In the genomic region with DNA sequence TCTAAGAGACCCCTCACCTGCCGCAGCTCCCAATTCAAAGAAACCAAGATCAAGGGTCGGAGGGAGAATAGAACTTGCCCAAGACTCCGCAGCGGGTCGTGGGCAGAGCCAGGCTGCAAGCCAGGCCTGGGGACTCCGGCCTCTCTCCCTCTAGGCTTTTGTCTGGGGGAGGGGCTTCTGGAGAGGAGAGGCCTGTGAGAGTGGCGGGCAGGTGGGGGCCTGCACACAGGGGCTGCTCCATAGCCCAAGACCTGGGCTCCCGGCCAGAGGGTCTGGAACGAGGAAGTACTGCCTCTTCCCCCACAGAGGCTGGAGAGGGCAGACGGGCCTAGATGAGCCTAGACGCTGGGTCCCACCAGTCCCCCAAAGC, we compare ENCODE assay signal across 1 cellular context.
TF ChIP-seq lines count a peak whose summit lies in the region.

No MANE protein-coding gene starts in this region.

TF ChIP-seq in K562, 482 proteins besides CTCF, POLR2A, EP300 and RAD21:
- TF ChIP-seq U2AF2 (optimal IDR thresholded peaks at IDR 0.05; ENCODE audit: low read depth, low read length) (no peak), ZNF639 (CRISPR knock-in tag; conservative IDR thresholded peaks at IDR 0.05 in 1 of 2, IDR thresholded peaks at IDR 0.05 in 1 of 2) (0 out of 4 replicates have a peak, but pooled peaks of 1 of the 2 experiments have one; percentile 43), PATZ1 (CRISPR knock-in tag; IDR thresholded peaks at IDR 0.05; ENCODE audit: borderline replicate concordance) (no peak), GABPB2 (CRISPR knock-in tag; conservative IDR thresholded peaks at IDR 0.05) (no peak), NFIX (CRISPR knock-in tag; IDR thresholded peaks at IDR 0.05; ENCODE audit: low read depth) (no peak), POLR2G (IDR thresholded peaks at IDR 0.05; ENCODE audit: low read depth, low read length) (peak; percentile 55; the same call in 1 of the 2 replicates), SIRT6 (IDR thresholded peaks at IDR 0.05; ENCODE audit: low read depth, low read length) (no peak), LEF1 (IDR thresholded peaks at IDR 0.05) (no peak), KLF1 (tag; IDR thresholded peaks at IDR 0.05) (no peak), SMC3 (conservative IDR thresholded peaks at IDR 0.05; ENCODE audit: insufficient read depth, low read depth, low read length) (no peak), YY1 (IDR thresholded peaks at IDR 0.05; ENCODE audit: borderline replicate concordance in 1 of 3, control insufficient read depth in 1 of 3, extremely low read depth in 1 of 3, insufficient read depth in 3 of 3, insufficient read length in 1 of 3, insufficient replicate concordance in 2 of 3, low read depth in 1 of 3, low read length in 2 of 3) (no peak), POLR3G (IDR thresholded peaks at IDR 0.05; ENCODE audit: extremely low read depth, insufficient read length, insufficient replicate concordance) (no peak), HDAC2 (IDR thresholded peaks at IDR 0.05) (no peak), ARNT (IDR thresholded peaks at IDR 0.05) (no peak), ILK (tag; IDR thresholded peaks at IDR 0.05; ENCODE audit: borderline replicate concordance, low read depth) (no peak), CC2D1A (IDR thresholded peaks at IDR 0.05) (no peak), ZNF780A (CRISPR knock-in tag; IDR thresholded peaks at IDR 0.05) (no peak), SMAD1 (IDR thresholded peaks at IDR 0.05; ENCODE audit: low read depth, low read length, partially characterized antibody) (no peak), ZNF175 (CRISPR knock-in tag; IDR thresholded peaks at IDR 0.05; ENCODE audit: low read depth) (no peak), ZFX (CRISPR knock-in tag; IDR thresholded peaks at IDR 0.05) (peak; percentile 49), CSDE1 (IDR thresholded peaks at IDR 0.05) (no peak), NFRKB (IDR thresholded peaks at IDR 0.05; ENCODE audit: low read depth) (no peak), ZC3H11A (IDR thresholded peaks at IDR 0.05; ENCODE audit: low read depth, low read length) (no peak), ELK1 (CRISPR knock-in tag; IDR thresholded peaks at IDR 0.05) (no peak), SIN3A (IDR thresholded peaks at IDR 0.05; ENCODE audit: borderline replicate concordance in 2 of 2, control insufficient read depth in 1 of 2, low read depth in 2 of 2, low read length in 2 of 2) (0 out of 4 replicates have a peak, but pooled peaks of 1 of the 2 experiments have one; percentile 25), SIX5 (IDR thresholded peaks at IDR 0.05; ENCODE audit: borderline replicate concordance in 1 of 2, insufficient read depth in 1 of 2, low read depth in 1 of 2, low read length in 2 of 2) (no peak), CTBP1 (IDR thresholded peaks at IDR 0.05; ENCODE audit: borderline replicate concordance) (no peak), CHD2 (IDR thresholded peaks at IDR 0.05; ENCODE audit: low read depth, low read length) (no peak), ZNF384 (IDR thresholded peaks at IDR 0.05; ENCODE audit: low read depth, low read length) (no peak), FOXJ3 (CRISPR knock-in tag; IDR thresholded peaks at IDR 0.05) (no peak), CEBPB (tag; IDR thresholded peaks at IDR 0.05) (no peak), ZNF766 (CRISPR knock-in tag; conservative IDR thresholded peaks at IDR 0.05) (0 out of 2 replicates have a peak, but pooled peaks have one; percentile 20), BRF1 (IDR thresholded peaks at IDR 0.05; ENCODE audit: borderline replicate concordance, extremely low read depth, insufficient read length) (no peak), CHCHD3 (CRISPR knock-in tag; IDR thresholded peaks at IDR 0.05) (no peak), ZNF174 (CRISPR knock-in tag; IDR thresholded peaks at IDR 0.05) (no peak), ZNF3 (CRISPR knock-in tag; IDR thresholded peaks at IDR 0.05) (no peak), CBX8 (IDR thresholded peaks at IDR 0.05; ENCODE audit: borderline replicate concordance, extremely low read depth, low read depth, low read length, poor library complexity, severe bottlenecking) (no peak), MAFG (tag; conservative IDR thresholded peaks at IDR 0.05) (no peak), ERF (CRISPR knock-in tag; IDR thresholded peaks at IDR 0.05) (no peak), ZSCAN29 (IDR thresholded peaks at IDR 0.05) (no peak)
- TF ChIP-seq, protein P1, sequence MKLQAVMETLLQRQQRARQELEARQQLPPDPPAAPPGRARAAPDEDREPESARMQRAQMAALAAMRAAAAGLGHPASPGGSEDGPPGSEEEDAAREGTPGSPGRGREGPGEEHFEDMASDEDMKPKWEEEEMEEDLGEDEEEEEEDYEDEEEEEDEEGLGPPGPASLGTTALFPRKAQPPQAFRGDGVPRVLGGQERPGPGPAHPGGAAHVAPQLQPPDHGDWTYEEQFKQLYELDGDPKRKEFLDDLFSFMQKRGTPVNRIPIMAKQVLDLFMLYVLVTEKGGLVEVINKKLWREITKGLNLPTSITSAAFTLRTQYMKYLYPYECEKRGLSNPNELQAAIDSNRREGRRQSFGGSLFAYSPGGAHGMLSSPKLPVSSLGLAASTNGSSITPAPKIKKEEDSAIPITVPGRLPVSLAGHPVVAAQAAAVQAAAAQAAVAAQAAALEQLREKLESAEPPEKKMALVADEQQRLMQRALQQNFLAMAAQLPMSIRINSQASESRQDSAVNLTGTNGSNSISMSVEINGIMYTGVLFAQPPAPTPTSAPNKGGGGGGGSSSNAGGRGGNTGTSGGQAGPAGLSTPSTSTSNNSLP (IDR thresholded peaks at IDR 0.05; ENCODE audit: borderline replicate concordance, low read depth, low read length): no peak
